8 cellular contexts compared by ENCODE assay signal in the genomic region with DNA sequence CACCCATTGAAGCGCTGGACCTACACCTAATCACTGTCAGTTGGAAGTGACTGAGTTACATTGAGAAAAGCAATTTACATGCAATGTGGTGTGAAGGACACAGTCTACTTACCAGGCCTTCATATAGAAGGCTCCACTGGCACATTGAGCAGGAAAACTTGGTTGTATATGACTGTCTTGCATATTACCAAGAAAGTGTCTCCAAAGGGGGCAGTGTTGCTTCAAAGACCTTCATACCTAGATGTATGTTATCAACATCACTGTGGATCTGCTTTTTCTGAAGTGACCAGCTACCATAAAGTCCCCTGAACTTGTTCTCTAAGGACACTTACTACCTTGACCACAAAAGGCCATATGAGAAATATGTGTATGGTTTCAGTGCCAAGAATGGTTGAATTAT.
DNase-seq lines count a peak whose midpoint lies in the region; ATAC-seq and TF ChIP-seq lines count a peak whose summit lies in the region.

No MANE protein-coding gene starts in this region.

- H3K4me3 Mint-ChIP-seq in T-cell, result no peak overlapping the region

- H3K36me3 Mint-ChIP-seq in T-cell, result peaks cover 15% of the 10 kb centered on the region

- peak; percentile 38 for TF ChIP-seq CTCF in GM12865 (IDR thresholded peaks at IDR 0.05; ENCODE audit: insufficient read depth, low read depth, low read length, missing control alignments)

- H3K9me3 Mint-ChIP-seq in T-cell, result no peaks in the 10 kb centered on the region

- H3K4me1 Mint-ChIP-seq in T-cell, result peaks cover 42 to 54% (median 53%) of the 10 kb centered on the region in 3 donors

- CTCF ChIA-PET in T-cell (lab: Charles Lee), result interaction anchor here (0.9 to 6.0 kb wide), 11 partner anchors 10 to 118 kb away, joined by 3 to 82 read pairs (median 5); partner anchors contain the start of gene NELL2 (in 2 of the 2)

- H3K27ac Mint-ChIP-seq in T-cell, result peak overlapping the region; percentile 62 to 64

- ATAC-seq in GM21367 (IDR thresholded peaks at IDR 0.05; ENCODE audit: unreplicated experiment) (peak; percentile 80), T-cell (replicated peaks in 1 of 4) (peak; percentile 70 to 85 (median 82)), HG02981 (IDR thresholded peaks at IDR 0.05; ENCODE audit: unreplicated experiment) (no peak), HG02763 (IDR thresholded peaks at IDR 0.05; ENCODE audit: unreplicated experiment) (no peak)

- no peak overlapping the region for H3K4me3 ChIP-seq in GM12865 (ENCODE audit: low read depth, low read length)

- H3K27me3 Mint-ChIP-seq in T-cell, result no peaks in the 10 kb centered on the region

- POLR2A ChIA-PET in T-cell (lab: Charles Lee), result no interaction called here

- DNase-seq in GM12865 (ENCODE audit: low read depth) (peak; percentile 59), T-cell (peak in 26 of 34 experiments; percentile 16 to 68 (median 46)), iPS DF 4.7 (ENCODE audit: extremely low read depth, low spot score) (peak; percentile 5), ecto neural progenitor cell (ENCODE audit: low spot score) (no peak), NOMO-1 treated with dmso at 0.1 percent for 144 hours (lab: John Stamatoyannopoulos, UW; ENCODE audit: unreplicated experiment) (no peak)

Comparison
In these comparisons a context has a peak if more than half of its experiments do, and no peak if none do; other contexts are left out.
1. DNase-seq: peak in GM12865 (single experiment), T-cell (26 of 34) and iPS DF 4.7 (single experiment); none in ecto neural progenitor cell (single experiment) and NOMO-1 treated with dmso at 0.1 percent for 144 hours (single experiment).
2. ATAC-seq: peak in GM21367 (single experiment) and T-cell (4 of 4); none in HG02981 (single experiment) and HG02763 (single experiment).